Comparison of ENCODE assay signal across 8 cellular contexts in the genomic region with DNA sequence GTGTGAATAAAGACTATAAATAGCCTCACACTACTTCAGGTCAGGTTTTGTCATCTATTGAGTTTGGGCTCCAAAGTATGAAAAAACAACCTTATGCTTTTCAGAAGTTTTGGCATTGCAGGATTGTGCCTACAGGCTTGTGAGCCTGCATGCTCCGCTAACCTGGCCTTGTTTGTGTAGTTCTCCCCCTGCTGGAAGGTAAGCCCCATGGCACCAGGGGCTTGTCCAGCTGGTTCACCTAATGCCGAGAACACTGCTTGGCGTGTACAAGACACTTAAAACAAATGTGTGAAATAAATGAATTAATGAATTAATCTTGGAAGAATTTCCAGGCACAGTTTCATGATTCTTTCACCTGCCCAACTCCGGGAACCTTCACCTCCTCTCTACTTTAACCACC. TPM values are rescaled to one million over a fixed set of nuclear protein-coding genes. Genes with fewer than 3 reads are reported as not detected.
DNase-seq lines count a peak whose midpoint lies in the region; ATAC-seq and TF ChIP-seq lines count a peak whose summit lies in the region.

No MANE protein-coding gene starts in this region.

- peak; percentile 94 for TF ChIP-seq CTCF in fibroblast of the aortic adventitia (IDR thresholded peaks at IDR 0.05; ENCODE audit: insufficient read depth, low read length)

- no peak overlapping the region for H3K4me3 Mint-ChIP-seq in activated T-helper 1 cell treated with anti-CD3 and anti-CD28 coated beads, Interleukin-12 subunit alpha, Interleukin-12 subunit beta, Interleukin-2, Interleukin-4 antibody, amounts not matched to agents 30 ng/mL and 10 ng/mL and 1 ng/mL, durations not matched to agents 14 hours and 24 hours and 36 hours

- peak; percentile 13 for DNase-seq in DMS79 treated with DMSO at 0.1 percent for 48 hours (lab: John Stamatoyannopoulos, UW)
- DNase-seq in Kasumi-1 (lab: John Stamatoyannopoulos, UW) = peak; percentile 49 to 72
- DNase-seq in RPMI7951 (ENCODE audit: low read depth) = peak; percentile 71
- peak; percentile 44 for DNase-seq in activated T-helper 1 cell treated with anti-CD3 and anti-CD28 coated beads, Interleukin-12 subunit alpha, Interleukin-12 subunit beta, Interleukin-2, Interleukin-4 antibody, amounts not matched to agents 30 ng/mL and 10 ng/mL and 1 ng/mL, durations not matched to agents 14 hours and 24 hours and 36 hours (ENCODE audit: low spot score)
- DNase-seq in fibroblast of the aortic adventitia (ENCODE audit: low read depth) = peak; percentile 71
- DNase-seq in pons (ENCODE audit: low spot score) = peak; percentile 29
- no peak for DNase-seq in cortex of kidney (lab: John Stamatoyannopoulos, UW)

- peaks cover 32% of the 10 kb centered on the region for H3K4me1 Mint-ChIP-seq in activated T-helper 1 cell treated with anti-CD3 and anti-CD28 coated beads, Interleukin-12 subunit alpha, Interleukin-12 subunit beta, Interleukin-2, Interleukin-4 antibody, amounts not matched to agents 30 ng/mL and 10 ng/mL and 1 ng/mL, durations not matched to agents 14 hours and 24 hours and 36 hours (ENCODE audit: low read depth)

- H3K4me3 ChIP-seq in fibroblast of the aortic adventitia (ENCODE audit: low read depth, low read length) = no peak overlapping the region

- peaks cover 2% of the 10 kb centered on the region for H3K27me3 Mint-ChIP-seq in activated T-helper 1 cell treated with anti-CD3 and anti-CD28 coated beads, Interleukin-12 subunit alpha, Interleukin-12 subunit beta, Interleukin-2, Interleukin-4 antibody, amounts not matched to agents 30 ng/mL and 10 ng/mL and 1 ng/mL, durations not matched to agents 14 hours and 24 hours and 36 hours (ENCODE audit: insufficient read depth)

- H3K27ac Mint-ChIP-seq in activated T-helper 1 cell treated with anti-CD3 and anti-CD28 coated beads, Interleukin-12 subunit alpha, Interleukin-12 subunit beta, Interleukin-2, Interleukin-4 antibody, amounts not matched to agents 30 ng/mL and 10 ng/mL and 1 ng/mL, durations not matched to agents 14 hours and 24 hours and 36 hours = no peak overlapping the region

- H3K36me3 Mint-ChIP-seq in activated T-helper 1 cell treated with anti-CD3 and anti-CD28 coated beads, Interleukin-12 subunit alpha, Interleukin-12 subunit beta, Interleukin-2, Interleukin-4 antibody, amounts not matched to agents 30 ng/mL and 10 ng/mL and 1 ng/mL, durations not matched to agents 14 hours and 24 hours and 36 hours (ENCODE audit: low read depth) = peaks cover 9% of the 10 kb centered on the region

- intact Hi-C loops in activated T-helper 1 cell treated with anti-CD3 and anti-CD28 coated beads, Interleukin-12 subunit alpha, Interleukin-12 subunit beta, Interleukin-2, Interleukin-4 antibody, amounts not matched to agents 30 ng/mL and 10 ng/mL and 1 ng/mL, durations not matched to agents 14 hours and 24 hours and 36 hours (cut with micrococcal nuclease) = loop anchor here (1.0 kb wide), 1 partner anchor 123 kb away; no protein-coding TSS in a partner anchor

- ATAC-seq in GM21619 (IDR thresholded peaks at IDR 0.05; ENCODE audit: unreplicated experiment) = peak; percentile 64

- H3K9me3 Mint-ChIP-seq in activated T-helper 1 cell treated with anti-CD3 and anti-CD28 coated beads, Interleukin-12 subunit alpha, Interleukin-12 subunit beta, Interleukin-2, Interleukin-4 antibody, amounts not matched to agents 30 ng/mL and 10 ng/mL and 1 ng/mL, durations not matched to agents 14 hours and 24 hours and 36 hours = no peaks in the 10 kb centered on the region

RNA-seq across cellular contexts. Expression of a gene that starts 1.8 kb away (rescaled TPM):
- total RNA-seq in RPMI7951 (2014; rRNA removed; shearing (Covaris generic)) = 139 and 144 TPM in 2 replicates
- total RNA-seq in activated T-helper 1 cell treated with anti-CD3 and anti-CD28 coated beads, Interleukin-12 subunit alpha, Interleukin-12 subunit beta, Interleukin-2, Interleukin-4 antibody, amounts not matched to agents 30 ng/mL and 10 ng/mL and 1 ng/mL, durations not matched to agents 14 hours and 24 hours and 36 hours = 158 and 161 TPM in 2 replicates
- 34.3 and 52.7 TPM in 2 replicates for total RNA-seq in fibroblast of the aortic adventitia (ENCODE audit: low replicate concordance)

RNA-seq across cellular contexts. Expression of a gene that starts 13.3 kb away (rescaled TPM):
- 1.1 and 1.6 TPM in 2 replicates for total RNA-seq in RPMI7951 (2014; rRNA removed; shearing (Covaris generic))
- total RNA-seq in activated T-helper 1 cell treated with anti-CD3 and anti-CD28 coated beads, Interleukin-12 subunit alpha, Interleukin-12 subunit beta, Interleukin-2, Interleukin-4 antibody, amounts not matched to agents 30 ng/mL and 10 ng/mL and 1 ng/mL, durations not matched to agents 14 hours and 24 hours and 36 hours = 0.64 and 0.75 TPM in 2 replicates
- total RNA-seq in fibroblast of the aortic adventitia (ENCODE audit: low replicate concordance) = 0.36 and 1.6 TPM in 2 replicates

RNA-seq across cellular contexts. Expression of a gene that starts 13.5 kb away (rescaled TPM):
- total RNA-seq in RPMI7951 (2014; rRNA removed; shearing (Covaris generic)) = 29.2 and 37.6 TPM in 2 replicates
- total RNA-seq in activated T-helper 1 cell treated with anti-CD3 and anti-CD28 coated beads, Interleukin-12 subunit alpha, Interleukin-12 subunit beta, Interleukin-2, Interleukin-4 antibody, amounts not matched to agents 30 ng/mL and 10 ng/mL and 1 ng/mL, durations not matched to agents 14 hours and 24 hours and 36 hours = 122 and 138 TPM in 2 replicates
- total RNA-seq in fibroblast of the aortic adventitia (ENCODE audit: low replicate concordance) = 11.4 and 40.0 TPM in 2 replicates
